In genomic region chr1:39647247-39647646, GRCh38 we compare ENCODE assay signal across 19 cellular contexts. TPM values are rescaled to one million over a fixed set of nuclear protein-coding genes. Genes with fewer than 3 reads are reported as not detected.
DNase-seq lines count a peak whose midpoint lies in the region; ATAC-seq, FAIRE-seq and TF ChIP-seq lines count a peak whose summit lies in the region.
"Had no signal": no experiment of that assay in that cellular context is flagged by ENCODE, and none has a peak within 500 bp of the region (broad histone marks: within the 10 kb centered on the region; RNA-seq: fewer than 3 reads in every experiment).

No MANE protein-coding gene starts in this region.

- WGBS in esophagus muscularis mucosa: 79% methylated on average over 3 of the region's 3 CpGs
- 57 to 60% methylated on average over 3 of the region's 3 CpGs for WGBS in pancreas, 2 donors

- no peak overlapping the region for H3K4me3 Mint-ChIP-seq in activated T-helper 17 cell treated with anti-CD3 and anti-CD28 coated beads, Interleukin-2, amount 50 U/mL, for 72 hours
- no peak overlapping the region for H3K4me3 Mint-ChIP-seq in type B pancreatic cell
- H3K4me3 Mint-ChIP-seq: activated naive CD4-positive, alpha-beta T cell treated with anti-CD3 and anti-CD28 coated beads, Interleukin-2, amount 10 ng/mL, durations not matched to agents 7 days and 5 days; effector memory CD8-positive, alpha-beta T cell; stimulated activated naive B cell treated with anti-CD40 and anti-IgM and Interleukin-4, amounts not matched to agents 10 μg/mL and 1 μg/mL and 100 μg/mL, for 72 hours had no signal

- TF ChIP-seq EP300 in esophagus muscularis mucosa (IDR thresholded peaks at IDR 0.05): no peak

- no peak for TF ChIP-seq CTCF in esophagus muscularis mucosa (IDR thresholded peaks at IDR 0.05)
- no peak for TF ChIP-seq CTCF in pancreas (IDR thresholded peaks at IDR 0.05)
- no peak for TF ChIP-seq CTCF in type B pancreatic cell (conservative IDR thresholded peaks at IDR 0.05)

- H3K27me3 ChIP-seq in esophagus muscularis mucosa (peaks cover 0 to 5% (median 0%) of the 10 kb centered on the region in 4 donors), pancreas (no peaks in the 10 kb centered on the region)

- H3K4me1 ChIP-seq in esophagus muscularis mucosa (peaks cover 12 to 22% (median 20%) of the 10 kb centered on the region in 4 donors), pancreas (peaks cover 22 to 33% (median 29%) of the 10 kb centered on the region in 3 donors)

- no peaks in the 10 kb centered on the region for H3K4me1 Mint-ChIP-seq in activated T-helper 17 cell treated with anti-CD3 and anti-CD28 coated beads, Interleukin-2, amount 50 U/mL, for 72 hours
- H3K4me1 Mint-ChIP-seq in type B pancreatic cell (ENCODE audit: unreplicated experiment): peaks cover 17% of the 10 kb centered on the region
- H3K4me1 Mint-ChIP-seq: activated naive CD4-positive, alpha-beta T cell treated with anti-CD3 and anti-CD28 coated beads, Interleukin-2, amount 10 ng/mL, durations not matched to agents 7 days and 5 days; stimulated activated naive B cell treated with anti-CD40 and anti-IgM and Interleukin-4, amounts not matched to agents 10 μg/mL and 1 μg/mL and 100 μg/mL, for 72 hours had no signal

- no peak for TF ChIP-seq POLR2A in esophagus muscularis mucosa (IDR thresholded peaks at IDR 0.05; ENCODE audit: low read depth)

- H3K27ac Mint-ChIP-seq in activated T-helper 17 cell treated with anti-CD3 and anti-CD28 coated beads, Interleukin-2, amount 50 U/mL, for 72 hours: peak overlapping the region; percentile 55
- H3K27ac Mint-ChIP-seq in type B pancreatic cell: peak overlapping the region; percentile 61
- H3K27ac Mint-ChIP-seq: activated naive CD4-positive, alpha-beta T cell treated with anti-CD3 and anti-CD28 coated beads, Interleukin-2, amount 10 ng/mL, durations not matched to agents 7 days and 5 days; effector memory CD8-positive, alpha-beta T cell; stimulated activated naive B cell treated with anti-CD40 and anti-IgM and Interleukin-4, amounts not matched to agents 10 μg/mL and 1 μg/mL and 100 μg/mL, for 72 hours had no signal

- no peaks in the 10 kb centered on the region for H3K9me3 Mint-ChIP-seq in activated T-helper 17 cell treated with anti-CD3 and anti-CD28 coated beads, Interleukin-2, amount 50 U/mL, for 72 hours
- H3K9me3 Mint-ChIP-seq in type B pancreatic cell: no peaks in the 10 kb centered on the region
- H3K9me3 Mint-ChIP-seq: activated naive CD4-positive, alpha-beta T cell treated with anti-CD3 and anti-CD28 coated beads, Interleukin-2, amount 10 ng/mL, durations not matched to agents 7 days and 5 days; effector memory CD8-positive, alpha-beta T cell had no signal

- no peaks in the 10 kb centered on the region for H3K27me3 Mint-ChIP-seq in activated T-helper 17 cell treated with anti-CD3 and anti-CD28 coated beads, Interleukin-2, amount 50 U/mL, for 72 hours
- peaks cover 26% of the 10 kb centered on the region for H3K27me3 Mint-ChIP-seq in type B pancreatic cell

- intact Hi-C loops in esophagus muscularis mucosa (cut with DNase I) (no loop called here), pancreas (cut with DNase I) (no loop called here)

- no peaks in the 10 kb centered on the region for H3K36me3 Mint-ChIP-seq in activated T-helper 17 cell treated with anti-CD3 and anti-CD28 coated beads, Interleukin-2, amount 50 U/mL, for 72 hours (ENCODE audit: low read depth)
- H3K36me3 Mint-ChIP-seq in type B pancreatic cell: no peaks in the 10 kb centered on the region
- H3K36me3 Mint-ChIP-seq: activated naive CD4-positive, alpha-beta T cell treated with anti-CD3 and anti-CD28 coated beads, Interleukin-2, amount 10 ng/mL, durations not matched to agents 7 days and 5 days had no signal

- FAIRE-seq in pancreas (lab: Jason Lieb, UNC): no peak
- FAIRE-seq: GM19239 had no signal

- H3K9me3 ChIP-seq in esophagus muscularis mucosa (no peaks in the 10 kb centered on the region), pancreas (no peaks in the 10 kb centered on the region)

- ATAC-seq in activated T-helper 17 cell treated with anti-CD3 and anti-CD28 coated beads, Interleukin-2, amount 50 U/mL, for 72 hours (replicated peaks): no peak
- ATAC-seq in pancreas (no peak), HG02678 (IDR thresholded peaks at IDR 0.05; ENCODE audit: unreplicated experiment) (no peak), HG03175 (IDR thresholded peaks at IDR 0.05; ENCODE audit: unreplicated experiment) (no peak)
- ATAC-seq: effector memory CD8-positive, alpha-beta T cell; stimulated activated naive B cell treated with anti-CD40 and anti-IgM and Interleukin-4, amounts not matched to agents 10 μg/mL and 1 μg/mL and 100 μg/mL, for 72 hours had no signal

- H3K27ac ChIP-seq in esophagus muscularis mucosa (replicated peaks in 1 of 4) (peak overlapping the region; percentile 32 to 60 (median 44)), pancreas (peak overlapping the region; percentile 48 to 91 (median 88))
- H3K27ac ChIP-seq: KMS-11 had no signal

- H3K4me3 ChIP-seq in esophagus muscularis mucosa (no peak overlapping the region), pancreas (no peak overlapping the region)

- DNase-seq in esophagus muscularis mucosa (ENCODE audit: extremely low spot score) (no peak), pancreas (no peak), type B pancreatic cell (ENCODE audit: extremely low spot score, unreplicated experiment) (no peak), COR-L47 (lab: John Stamatoyannopoulos, UW) (no peak)
- DNase-seq: activated CD4-positive, alpha-beta T cell treated with anti-CD3 and anti-CD28 coated beads for 48 hours; activated naive CD4-positive, alpha-beta T cell treated with anti-CD3 and anti-CD28 coated beads, Interleukin-2, amount 10 ng/mL, durations not matched to agents 7 days and 5 days; central memory CD4-positive, alpha-beta T cell; DMS79 treated with DMSO at 0.1 percent for 48 hours; effector memory CD8-positive, alpha-beta T cell; NCI-H1436 treated with DMSO at 0.1 percent for 48 hours; SIG-M5; stimulated activated naive B cell treated with anti-CD40 and anti-IgM and Interleukin-4, amounts not matched to agents 10 μg/mL and 1 μg/mL and 100 μg/mL, for 72 hours; T1000 had no signal

- H3K36me3 ChIP-seq in esophagus muscularis mucosa: no peaks in the 10 kb centered on the region
- H3K36me3 ChIP-seq in pancreas: no peaks in the 10 kb centered on the region

RNA-seq across cellular contexts. Expression of gene HEYL, which starts 7.8 kb away (rescaled TPM):
- total RNA-seq in activated T-helper 17 cell treated with anti-CD3 and anti-CD28 coated beads, Interleukin-2, amount 50 U/mL, for 72 hours: under 1 TPM in 1 of 2 donors, not detected in 1; 0.40 TPM
- total RNA-seq in esophagus muscularis mucosa (1 to 10 TPM; 5.6 to 8.8 (median 8.4) TPM), pancreas (10 to 100 TPM; 22.9 to 34.6 (median 32.3) TPM), type B pancreatic cell (ENCODE audit: low replicate concordance) (0.83 and 4.3 TPM in 2 replicates)
- polyA plus RNA-seq in pancreas: 10 to 100 TPM; 12.0 to 19.3 TPM

RNA-seq across cellular contexts. Expression of gene NT5C1A, which starts 24.7 kb away (rescaled TPM):
- total RNA-seq in activated T-helper 17 cell treated with anti-CD3 and anti-CD28 coated beads, Interleukin-2, amount 50 U/mL, for 72 hours: not detected
- total RNA-seq in esophagus muscularis mucosa (under 1 TPM in 1 of 4 donors, not detected in 3; 0.26 TPM), pancreas (1 to 10 TPM in 4 of 6 donors, under 1 TPM in 2; 0.56 to 4.5 (median 2.3) TPM), type B pancreatic cell (ENCODE audit: low replicate concordance) (0.43 TPM in 1 of 2 replicates, not detected in the other)
- under 1 TPM; 0.07 to 0.34 TPM for polyA plus RNA-seq in pancreas
- polyA plus RNA-seq: BJ had no signal

RNA-seq across cellular contexts. Expression of gene HPCAL4, which starts 44.0 kb away (rescaled TPM):
- 1 to 10 TPM in 1 of 2 donors, under 1 TPM in 1; 0.50 to 1.2 TPM for total RNA-seq in activated T-helper 17 cell treated with anti-CD3 and anti-CD28 coated beads, Interleukin-2, amount 50 U/mL, for 72 hours
- under 1 TPM in 2 of 4 donors, not detected in 2; 0.13 to 0.33 TPM for total RNA-seq in esophagus muscularis mucosa
- total RNA-seq in pancreas: 1 to 10 TPM in 4 of 6 donors, under 1 TPM in 2; 0.15 to 7.8 (median 1.9) TPM
- under 1 TPM; 0.61 to 0.76 TPM for polyA plus RNA-seq in pancreas
- 0.21 and 0.53 TPM in 2 replicates for total RNA-seq in type B pancreatic cell (ENCODE audit: low replicate concordance)
- polyA plus RNA-seq: BJ had no signal
